9 cellular contexts compared by ENCODE assay signal in the genomic region with DNA sequence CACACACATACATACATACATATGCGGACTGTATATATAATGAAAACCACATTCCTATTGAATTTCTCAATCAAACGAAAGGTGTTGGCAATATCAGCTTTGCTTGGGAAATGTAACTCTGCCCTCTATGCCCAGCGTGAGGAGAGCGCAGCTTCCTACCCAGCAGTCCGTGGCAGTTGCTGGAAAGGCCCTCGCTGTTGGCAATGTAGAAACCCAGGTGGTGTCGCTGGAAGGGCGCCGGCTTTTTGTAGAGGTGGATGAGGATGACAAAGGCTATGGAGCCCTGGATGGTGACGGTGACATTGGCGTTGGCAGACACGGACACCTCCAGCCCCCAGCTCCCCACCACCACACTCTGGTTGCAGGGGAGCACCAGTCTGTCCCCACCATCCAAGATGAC.
"Had no signal": no experiment of that assay in that cellular context is flagged by ENCODE, and none has a peak within 500 bp of the region (broad histone marks: within the 10 kb centered on the region; RNA-seq: fewer than 3 reads in every experiment).

No MANE protein-coding gene starts in this region.

- H3K4me3 ChIP-seq: GM23248, HAP-1, K562 had no signal

- H3K4me3 Mint-ChIP-seq: HFFc6 had no signal

- H3K9ac ChIP-seq: GM23248 had no signal

- ATAC-seq: HCT116, K562 had no signal

- H3K36me3 ChIP-seq: HAP-1 had no signal

- H2AFZ ChIP-seq: GM23248 had no signal

- H3K4me1 ChIP-seq: HAP-1 had no signal

- DNase-seq: GM23248, GOT3, H7, HFFc6, IMR-90, KG1 had no signal

- H3K9me3 ChIP-seq: HAP-1 had no signal

- H3K27ac ChIP-seq: GM23248 had no signal

- H3K27ac Mint-ChIP-seq: HFFc6 had no signal
